In genomic region chr1:201069636-201070035, GRCh38 we compare ENCODE assay signal across 1 cellular context.
TF ChIP-seq lines count a peak whose summit lies in the region.

No MANE protein-coding gene starts in this region.

TF ChIP-seq in GM23338, 12 proteins besides CTCF, POLR2A, EP300 and RAD21 (continued from another document):
- TF ChIP-seq REST (IDR thresholded peaks at IDR 0.05; ENCODE audit: unreplicated experiment) = no peak
- TF ChIP-seq ZNF331 (CRISPR knock-in tag; IDR thresholded peaks at IDR 0.05; ENCODE audit: low read depth) = no peak
- no peak for TF ChIP-seq NANOG (IDR thresholded peaks at IDR 0.05; ENCODE audit: borderline replicate concordance)
- no peak for TF ChIP-seq EZH2phosphoT487 (IDR thresholded peaks at IDR 0.05; ENCODE audit: unreplicated experiment)
- no peak for TF ChIP-seq ZNF114 (CRISPR knock-in tag; IDR thresholded peaks at IDR 0.05)
- no peak for TF ChIP-seq CREB1 (CRISPR knock-in tag; IDR thresholded peaks at IDR 0.05; ENCODE audit: low read depth)
- no peak for TF ChIP-seq POLR2AphosphoS5 (IDR thresholded peaks at IDR 0.05; ENCODE audit: low read depth)
- TF ChIP-seq STAT1 (IDR thresholded peaks at IDR 0.05; ENCODE audit: unreplicated experiment) = no peak
